Comparison of ENCODE assay signal across 20 cellular contexts in the genomic region with DNA sequence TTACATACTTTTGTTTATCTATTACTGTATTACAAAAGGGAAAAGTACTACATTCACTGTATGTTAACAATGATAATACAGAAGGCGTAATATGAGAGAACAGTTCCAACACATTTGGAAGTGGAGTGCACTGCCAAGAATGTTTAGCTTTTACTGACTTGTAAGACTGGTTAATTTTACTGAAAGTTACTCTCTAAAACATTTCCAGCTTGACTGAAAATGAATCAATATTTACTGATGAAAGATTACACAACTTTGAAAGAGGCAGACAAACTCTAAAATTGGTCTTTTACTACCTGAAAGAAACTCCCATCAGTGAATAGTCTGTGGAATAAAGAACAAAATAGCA.
"Had no signal": no experiment of that assay in that cellular context is flagged by ENCODE, and none has a peak within 500 bp of the region (broad histone marks: within the 10 kb centered on the region; RNA-seq: fewer than 3 reads in every experiment).

No MANE protein-coding gene starts in this region.

- ATAC-seq: effector memory CD8-positive, alpha-beta T cell; gastrocnemius medialis; heart right ventricle; left lung; stimulated activated effector memory CD8-positive, alpha-beta T cell treated with anti-CD3 and anti-CD28 coated beads, Interleukin-12 subunit alpha, Interleukin-12 subunit beta, amount 100 ng/mL, for 72 hours; stimulated activated naive CD8-positive, alpha-beta T cell treated with anti-CD3 and anti-CD28 coated beads, Interleukin-15, Interleukin-2, amounts not matched to agents 100 U/mL and 50 U/mL, for 24 hours had no signal

- H3K4me3 ChIP-seq: esophagus muscularis mucosa, gastrocnemius medialis, heart right ventricle, left lung, lung, right atrium auricular region, smooth muscle cell, tibial artery, upper lobe of left lung, uterus had no signal

- DNase-seq: effector memory CD8-positive, alpha-beta T cell; gastrocnemius medialis; heart right ventricle; islet precursor cell; left lung; mesendoderm; naive B cell; posterior cingulate gyrus; stimulated activated CD4-positive, alpha-beta T cell treated with anti-CD3 and anti-CD28 coated beads, Interleukin-2, amount 100 ng/mL, for 48 hours; stimulated activated CD8-positive, alpha-beta memory T cell treated with anti-CD3 and anti-CD28 coated beads, Interleukin-4, amount 100 ng/mL, for 48 hours; stimulated activated naive CD8-positive, alpha-beta T cell treated with anti-CD3 and anti-CD28 coated beads, Interleukin-15, Interleukin-2, amounts not matched to agents 100 U/mL and 50 U/mL, for 24 hours; tibial artery; upper lobe of left lung; uterus had no signal

- H3K36me3 ChIP-seq: esophagus muscularis mucosa, gastrocnemius medialis, heart right ventricle, left lung, right atrium auricular region, tibial artery, upper lobe of left lung, uterus had no signal

- H3K27ac ChIP-seq: epithelial cell of prostate, esophagus muscularis mucosa, gastrocnemius medialis, heart right ventricle, left lung, right atrium auricular region, tibial artery, upper lobe of left lung, uterus had no signal

- H3K27me3 ChIP-seq: esophagus muscularis mucosa, gastrocnemius medialis, heart right ventricle, left lung, right atrium auricular region, tibial artery, upper lobe of left lung, uterus had no signal

- H3K4me1 ChIP-seq: esophagus muscularis mucosa, gastrocnemius medialis, heart right ventricle, left lung, right atrium auricular region, tibial artery, upper lobe of left lung, uterus had no signal

- H3K9me3 ChIP-seq: gastrocnemius medialis, tibial artery, uterus had no signal

- H3K4me2 ChIP-seq: smooth muscle cell had no signal
